ENCODE assay signal across 17 cellular contexts in genomic region chr2:2788076-2788475, GRCh38.
DNase-seq lines count a peak whose midpoint lies in the region; ATAC-seq and TF ChIP-seq lines count a peak whose summit lies in the region.
"Had no signal": no experiment of that assay in that cellular context is flagged by ENCODE, and none has a peak within 500 bp of the region (broad histone marks: within the 10 kb centered on the region; RNA-seq: fewer than 3 reads in every experiment).

No MANE protein-coding gene starts in this region.

- TF ChIP-seq CTCF in natural killer cell (IDR thresholded peaks at IDR 0.05), result no peak

- H3K36me3 Mint-ChIP-seq in natural killer cell, result no peaks in the 10 kb centered on the region
- H3K36me3 Mint-ChIP-seq: activated naive CD4-positive, alpha-beta T cell treated with anti-CD3 and anti-CD28 coated beads, Interleukin-2, amount 10 ng/mL, durations not matched to agents 7 days and 5 days had no signal

- H3K36me3 ChIP-seq in HUES48 (ENCODE audit: control insufficient read depth, insufficient read depth, low read length), result no peaks in the 10 kb centered on the region
- H3K36me3 ChIP-seq: SJCRH30 had no signal

- peaks cover 3 to 6% of the 10 kb centered on the region in 2 donors for H3K9me3 Mint-ChIP-seq in natural killer cell
- H3K9me3 Mint-ChIP-seq: activated naive CD4-positive, alpha-beta T cell treated with anti-CD3 and anti-CD28 coated beads, Interleukin-2, amount 10 ng/mL, durations not matched to agents 7 days and 5 days; T-helper 2 cell treated with Interferon-gamma antibody and Interleukin-4, amounts not matched to agents 5 μg/mL and 100 μg/mL, for 36 hours had no signal

- ATAC-seq in GM19328 (IDR thresholded peaks at IDR 0.05; ENCODE audit: unreplicated experiment), result no peak
- no peak for ATAC-seq in natural killer cell
- ATAC-seq: mucosa of descending colon had no signal

- peak; percentile 56 for DNase-seq in COR-L47 (lab: John Stamatoyannopoulos, UW)
- DNase-seq in NCI-H2196 (lab: John Stamatoyannopoulos, UW; ENCODE audit: unreplicated experiment), result peak; percentile 30
- peak; percentile 80 for DNase-seq in iPS DF 19.7 (ENCODE audit: low read depth, low spot score)
- no peak for DNase-seq in natural killer cell
- DNase-seq in GOT3 (lab: John Stamatoyannopoulos, UW), result no peak
- DNase-seq in foreskin melanocyte, result no peak
- DNase-seq: activated naive CD4-positive, alpha-beta T cell treated with anti-CD3 and anti-CD28 coated beads, Interleukin-2, amount 10 ng/mL, durations not matched to agents 7 days and 5 days; cortex of kidney; GF-D8; mucosa of descending colon; NCI-H2227 treated with DMSO at 0.1 percent for 48 hours; OCI-M1; SJCRH30; stimulated activated CD4-positive, alpha-beta T cell treated with anti-CD3 and anti-CD28 coated beads, Interleukin-2, amount 100 ng/mL, for 24 hours had no signal

- intact Hi-C loops in natural killer cell (cut with micrococcal nuclease), result no loop called here

- peaks cover 23% of the 10 kb centered on the region for H3K4me1 ChIP-seq in HUES48 (ENCODE audit: control insufficient read depth, insufficient read depth, low read length)
- H3K4me1 ChIP-seq: SJCRH30 had no signal

- no peak overlapping the region for H3K27ac Mint-ChIP-seq in natural killer cell
- H3K27ac Mint-ChIP-seq: activated naive CD4-positive, alpha-beta T cell treated with anti-CD3 and anti-CD28 coated beads, Interleukin-2, amount 10 ng/mL, durations not matched to agents 7 days and 5 days; T-helper 2 cell treated with Interferon-gamma antibody and Interleukin-4, amounts not matched to agents 5 μg/mL and 100 μg/mL, for 36 hours had no signal

- no peak overlapping the region for H3K4me3 Mint-ChIP-seq in natural killer cell
- H3K4me3 Mint-ChIP-seq: activated naive CD4-positive, alpha-beta T cell treated with anti-CD3 and anti-CD28 coated beads, Interleukin-2, amount 10 ng/mL, durations not matched to agents 7 days and 5 days; T-helper 2 cell treated with Interferon-gamma antibody and Interleukin-4, amounts not matched to agents 5 μg/mL and 100 μg/mL, for 36 hours had no signal

- peak overlapping the region; percentile 88 for H3K27ac ChIP-seq in HUES48 (ENCODE audit: low read depth, low read length)
- H3K27ac ChIP-seq: SJCRH30 had no signal

- no peaks in the 10 kb centered on the region for H3K9me3 ChIP-seq in HUES48 (ENCODE audit: control insufficient read depth, insufficient read depth, low read length)
- H3K9me3 ChIP-seq: SJCRH30 had no signal

- no peaks in the 10 kb centered on the region for H3K4me1 Mint-ChIP-seq in natural killer cell
- H3K4me1 Mint-ChIP-seq: activated naive CD4-positive, alpha-beta T cell treated with anti-CD3 and anti-CD28 coated beads, Interleukin-2, amount 10 ng/mL, durations not matched to agents 7 days and 5 days had no signal

- H3K9ac ChIP-seq in HUES48 (ENCODE audit: low read depth, low read length), result no peak overlapping the region

- peaks cover 0 to 6% of the 10 kb centered on the region in 2 donors for H3K27me3 Mint-ChIP-seq in natural killer cell (ENCODE audit: low read depth in 2 of 2)

- no peak overlapping the region for H3K4me3 ChIP-seq in HUES48 (ENCODE audit: low read depth, low read length)
- H3K4me3 ChIP-seq: mucosa of descending colon, SJCRH30 had no signal

- H3K27me3 ChIP-seq in HUES48 (ENCODE audit: control insufficient read depth, insufficient read depth, low read length), result no peaks in the 10 kb centered on the region

Comparison
In these comparisons a context has a peak if more than half of its experiments do, and no peak if none do; other contexts are left out.
1. DNase-seq: peak in COR-L47 (single experiment), NCI-H2196 (single experiment) and iPS DF 19.7 (single experiment); none in natural killer cell (single experiment), GOT3 (single experiment) and foreskin melanocyte (single experiment).